Comparison of ENCODE assay signal across 1 cellular context in the genomic region with DNA sequence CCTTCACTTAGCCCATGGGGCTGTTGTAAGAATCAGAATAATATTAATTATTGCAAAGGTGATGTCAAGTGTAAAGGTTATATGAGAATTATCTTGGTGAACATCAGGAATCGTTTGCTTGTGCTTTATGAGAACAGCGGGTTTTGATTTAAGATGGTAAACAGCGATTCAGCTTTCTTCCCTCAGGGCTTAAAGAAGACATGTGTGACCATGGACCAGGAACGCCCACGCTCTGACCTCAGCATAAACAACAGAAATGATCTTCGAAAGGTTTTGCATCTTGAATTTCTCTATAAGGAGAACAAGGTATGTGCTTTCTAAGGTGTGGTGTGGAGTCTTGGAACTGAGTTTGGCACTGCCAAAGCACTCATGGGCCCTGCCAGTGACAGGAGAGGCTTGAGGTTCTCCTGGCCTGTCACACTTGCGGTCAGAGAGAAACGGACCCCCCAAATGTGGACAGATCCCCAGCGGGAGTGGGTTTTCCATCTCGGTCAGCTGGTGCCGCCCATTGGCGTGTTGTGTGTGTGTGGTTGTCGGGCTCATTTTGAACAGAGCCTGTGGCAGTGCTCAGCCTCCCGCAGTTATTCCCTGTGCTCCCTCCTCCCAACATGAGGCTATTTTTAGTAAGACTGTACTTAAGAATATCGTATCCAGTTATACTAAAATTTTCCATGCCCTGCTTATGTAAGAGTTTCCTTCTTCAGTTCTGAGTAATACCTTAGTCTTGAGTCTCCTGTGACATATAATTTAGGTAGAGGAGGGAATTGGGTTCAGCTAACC.
TF ChIP-seq lines count a peak whose summit lies in the region.

No MANE protein-coding gene starts in this region.

TF ChIP-seq in HepG2, 621 proteins besides CTCF, POLR2A, EP300 and RAD21:
- no peak for TF ChIP-seq JUN (CRISPR knock-in tag; IDR thresholded peaks at IDR 0.05)
- no peak for TF ChIP-seq REL (CRISPR knock-in tag; conservative IDR thresholded peaks at IDR 0.05)
- TF ChIP-seq ZBTB7A (CRISPR knock-in tag; IDR thresholded peaks at IDR 0.05): no peak
- TF ChIP-seq, protein P1, sequence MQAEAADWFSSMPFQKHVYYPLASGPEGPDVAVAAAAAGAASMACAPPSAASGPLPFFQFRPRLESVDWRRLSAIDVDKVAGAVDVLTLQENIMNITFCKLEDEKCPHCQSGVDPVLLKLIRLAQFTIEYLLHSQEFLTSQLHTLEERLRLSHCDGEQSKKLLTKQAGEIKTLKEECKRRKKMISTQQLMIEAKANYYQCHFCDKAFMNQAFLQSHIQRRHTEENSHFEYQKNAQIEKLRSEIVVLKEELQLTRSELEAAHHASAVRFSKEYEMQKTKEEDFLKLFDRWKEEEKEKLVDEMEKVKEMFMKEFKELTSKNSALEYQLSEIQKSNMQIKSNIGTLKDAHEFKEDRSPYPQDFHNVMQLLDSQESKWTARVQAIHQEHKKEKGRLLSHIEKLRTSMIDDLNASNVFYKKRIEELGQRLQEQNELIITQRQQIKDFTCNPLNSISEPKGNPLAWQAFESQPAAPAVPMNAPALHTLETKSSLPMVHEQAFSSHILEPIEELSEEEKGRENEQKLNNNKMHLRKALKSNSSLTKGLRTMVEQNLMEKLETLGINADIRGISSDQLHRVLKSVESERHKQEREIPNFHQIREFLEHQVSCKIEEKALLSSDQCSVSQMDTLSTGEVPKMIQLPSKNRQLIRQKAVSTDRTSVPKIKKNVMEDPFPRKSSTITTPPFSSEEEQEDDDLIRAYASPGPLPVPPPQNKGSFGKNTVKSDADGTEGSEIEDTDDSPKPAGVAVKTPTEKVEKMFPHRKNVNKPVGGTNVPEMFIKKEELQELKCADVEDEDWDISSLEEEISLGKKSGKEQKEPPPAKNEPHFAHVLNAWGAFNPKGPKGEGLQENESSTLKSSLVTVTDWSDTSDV (CRISPR knock-in tag; IDR thresholded peaks at IDR 0.05): no peak
